Comparison of ENCODE assay signal across 1 cellular context in genomic region chr6:4640139-4640538, GRCh38.
TF ChIP-seq lines count a peak whose summit lies in the region.

No MANE protein-coding gene starts in this region.

TF ChIP-seq in GM23338, 12 proteins besides CTCF, POLR2A, EP300 and RAD21:
- TF ChIP-seq NANOG (IDR thresholded peaks at IDR 0.05; ENCODE audit: borderline replicate concordance), result no peak
- TF ChIP-seq JUNB (IDR thresholded peaks at IDR 0.05; ENCODE audit: unreplicated experiment), result no peak
- TF ChIP-seq EZH2phosphoT487 (IDR thresholded peaks at IDR 0.05; ENCODE audit: unreplicated experiment), result no peak
- TF ChIP-seq, protein P1, sequence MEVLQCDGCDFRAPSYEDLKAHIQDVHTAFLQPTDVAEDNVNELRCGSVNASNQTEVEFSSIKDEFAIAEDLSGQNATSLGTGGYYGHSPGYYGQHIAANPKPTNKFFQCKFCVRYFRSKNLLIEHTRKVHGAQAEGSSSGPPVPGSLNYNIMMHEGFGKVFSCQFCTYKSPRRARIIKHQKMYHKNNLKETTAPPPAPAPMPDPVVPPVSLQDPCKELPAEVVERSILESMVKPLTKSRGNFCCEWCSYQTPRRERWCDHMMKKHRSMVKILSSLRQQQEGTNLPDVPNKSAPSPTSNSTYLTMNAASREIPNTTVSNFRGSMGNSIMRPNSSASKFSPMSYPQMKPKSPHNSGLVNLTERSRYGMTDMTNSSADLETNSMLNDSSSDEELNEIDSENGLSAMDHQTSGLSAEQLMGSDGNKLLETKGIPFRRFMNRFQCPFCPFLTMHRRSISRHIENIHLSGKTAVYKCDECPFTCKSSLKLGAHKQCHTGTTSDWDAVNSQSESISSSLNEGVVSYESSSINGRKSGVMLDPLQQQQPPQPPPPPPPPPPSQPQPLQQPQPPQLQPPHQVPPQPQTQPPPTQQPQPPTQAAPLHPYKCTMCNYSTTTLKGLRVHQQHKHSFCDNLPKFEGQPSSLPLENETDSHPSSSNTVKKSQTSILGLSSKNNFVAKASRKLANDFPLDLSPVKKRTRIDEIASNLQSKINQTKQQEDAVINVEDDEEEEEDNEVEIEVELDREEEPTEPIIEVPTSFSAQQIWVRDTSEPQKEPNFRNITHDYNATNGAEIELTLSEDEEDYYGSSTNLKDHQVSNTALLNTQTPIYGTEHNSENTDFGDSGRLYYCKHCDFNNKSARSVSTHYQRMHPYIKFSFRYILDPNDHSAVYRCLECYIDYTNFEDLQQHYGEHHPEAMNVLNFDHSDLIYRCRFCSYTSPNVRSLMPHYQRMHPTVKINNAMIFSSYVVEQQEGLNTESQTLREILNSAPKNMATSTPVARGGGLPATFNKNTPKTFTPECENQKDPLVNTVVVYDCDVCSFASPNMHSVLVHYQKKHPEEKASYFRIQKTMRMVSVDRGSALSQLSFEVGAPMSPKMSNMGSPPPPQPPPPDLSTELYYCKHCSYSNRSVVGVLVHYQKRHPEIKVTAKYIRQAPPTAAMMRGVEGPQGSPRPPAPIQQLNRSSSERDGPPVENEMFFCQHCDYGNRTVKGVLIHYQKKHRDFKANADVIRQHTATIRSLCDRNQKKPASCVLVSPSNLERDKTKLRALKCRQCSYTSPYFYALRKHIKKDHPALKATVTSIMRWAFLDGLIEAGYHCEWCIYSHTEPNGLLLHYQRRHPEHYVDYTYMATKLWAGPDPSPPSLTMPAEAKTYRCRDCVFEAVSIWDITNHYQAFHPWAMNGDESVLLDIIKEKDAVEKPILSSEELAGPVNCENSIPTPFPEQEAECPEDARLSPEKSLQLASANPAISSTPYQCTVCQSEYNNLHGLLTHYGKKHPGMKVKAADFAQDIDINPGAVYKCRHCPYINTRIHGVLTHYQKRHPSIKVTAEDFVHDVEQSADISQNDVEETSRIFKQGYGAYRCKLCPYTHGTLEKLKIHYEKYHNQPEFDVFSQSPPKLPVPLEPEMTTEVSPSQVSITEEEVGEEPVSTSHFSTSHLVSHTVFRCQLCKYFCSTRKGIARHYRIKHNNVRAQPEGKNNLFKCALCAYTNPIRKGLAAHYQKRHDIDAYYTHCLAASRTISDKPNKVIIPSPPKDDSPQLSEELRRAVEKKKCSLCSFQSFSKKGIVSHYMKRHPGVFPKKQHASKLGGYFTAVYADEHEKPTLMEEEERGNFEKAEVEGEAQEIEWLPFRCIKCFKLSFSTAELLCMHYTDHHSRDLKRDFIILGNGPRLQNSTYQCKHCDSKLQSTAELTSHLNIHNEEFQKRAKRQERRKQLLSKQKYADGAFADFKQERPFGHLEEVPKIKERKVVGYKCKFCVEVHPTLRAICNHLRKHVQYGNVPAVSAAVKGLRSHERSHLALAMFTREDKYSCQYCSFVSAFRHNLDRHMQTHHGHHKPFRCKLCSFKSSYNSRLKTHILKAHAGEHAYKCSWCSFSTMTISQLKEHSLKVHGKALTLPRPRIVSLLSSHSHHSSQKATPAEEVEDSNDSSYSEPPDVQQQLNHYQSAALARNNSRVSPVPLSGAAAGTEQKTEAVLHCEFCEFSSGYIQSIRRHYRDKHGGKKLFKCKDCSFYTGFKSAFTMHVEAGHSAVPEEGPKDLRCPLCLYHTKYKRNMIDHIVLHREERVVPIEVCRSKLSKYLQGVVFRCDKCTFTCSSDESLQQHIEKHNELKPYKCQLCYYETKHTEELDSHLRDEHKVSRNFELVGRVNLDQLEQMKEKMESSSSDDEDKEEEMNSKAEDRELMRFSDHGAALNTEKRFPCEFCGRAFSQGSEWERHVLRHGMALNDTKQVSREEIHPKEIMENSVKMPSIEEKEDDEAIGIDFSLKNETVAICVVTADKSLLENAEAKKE (CRISPR knock-in tag; IDR thresholded peaks at IDR 0.05), result no peak
- no peak for TF ChIP-seq REST (IDR thresholded peaks at IDR 0.05; ENCODE audit: unreplicated experiment)
- no peak for TF ChIP-seq EZH2 (IDR thresholded peaks at IDR 0.05; ENCODE audit: low read depth, unreplicated experiment)
- no peak for TF ChIP-seq CREB1 (CRISPR knock-in tag; IDR thresholded peaks at IDR 0.05; ENCODE audit: low read depth)
- no peak for TF ChIP-seq ZNF114 (CRISPR knock-in tag; IDR thresholded peaks at IDR 0.05)
- no peak for TF ChIP-seq ZNF331 (CRISPR knock-in tag; IDR thresholded peaks at IDR 0.05; ENCODE audit: low read depth)
- no peak for TF ChIP-seq POLR2AphosphoS5 (IDR thresholded peaks at IDR 0.05; ENCODE audit: low read depth)
- TF ChIP-seq STAT1 (IDR thresholded peaks at IDR 0.05; ENCODE audit: unreplicated experiment), result no peak
